In genomic region chr11:3971756-3972404, GRCh38 we compare ENCODE assay signal across 14 cellular contexts.
DNase-seq lines count a peak whose midpoint lies in the region; ATAC-seq and TF ChIP-seq lines count a peak whose summit lies in the region.
"Had no signal": no experiment of that assay in that cellular context is flagged by ENCODE, and none has a peak within 500 bp of the region (broad histone marks: within the 10 kb centered on the region; RNA-seq: fewer than 3 reads in every experiment).

No MANE protein-coding gene starts in this region.

- BruUV-seq in A673 (replicated peaks; lab: Mats Ljungman, UMichigan), result no TSS peak

- peak; percentile 58 for ATAC-seq in effector memory CD8-positive, alpha-beta T cell (replicated peaks)
- ATAC-seq: left lobe of liver; stimulated activated memory B cell treated with anti-CD40 and anti-IgM and Interleukin-4, amounts not matched to agents 10 μg/mL and 1 μg/mL and 100 μg/mL, for 72 hours had no signal

- no peaks in the 10 kb centered on the region for H3K9me3 Mint-ChIP-seq in effector memory CD8-positive, alpha-beta T cell
- H3K9me3 Mint-ChIP-seq: stimulated activated memory B cell treated with anti-CD40 and anti-IgM and Interleukin-4, amounts not matched to agents 10 μg/mL and 1 μg/mL and 100 μg/mL, for 72 hours had no signal

- no peaks in the 10 kb centered on the region for H3K27me3 Mint-ChIP-seq in effector memory CD8-positive, alpha-beta T cell
- H3K27me3 Mint-ChIP-seq: stimulated activated memory B cell treated with anti-CD40 and anti-IgM and Interleukin-4, amounts not matched to agents 10 μg/mL and 1 μg/mL and 100 μg/mL, for 72 hours had no signal

- H3K27ac ChIP-seq in osteoblast (ENCODE audit: low read depth, low read length), result no peak overlapping the region
- no peak overlapping the region for H3K27ac ChIP-seq in A673 (ENCODE audit: low read depth, low read length, poor library complexity, severe bottlenecking)

- no peak overlapping the region for H3K4me3 Mint-ChIP-seq in effector memory CD8-positive, alpha-beta T cell
- H3K4me3 Mint-ChIP-seq: stimulated activated memory B cell treated with anti-CD40 and anti-IgM and Interleukin-4, amounts not matched to agents 10 μg/mL and 1 μg/mL and 100 μg/mL, for 72 hours had no signal

- H3K36me3 Mint-ChIP-seq in effector memory CD8-positive, alpha-beta T cell (ENCODE audit: insufficient read depth), result peaks cover 3% of the 10 kb centered on the region

- peak overlapping the region in 1 of 2 donors; percentile 45 for H3K27ac Mint-ChIP-seq in effector memory CD8-positive, alpha-beta T cell
- H3K27ac Mint-ChIP-seq: stimulated activated memory B cell treated with anti-CD40 and anti-IgM and Interleukin-4, amounts not matched to agents 10 μg/mL and 1 μg/mL and 100 μg/mL, for 72 hours had no signal

- H3K4me1 Mint-ChIP-seq in effector memory CD8-positive, alpha-beta T cell (ENCODE audit: low read depth in 2 of 2), result peaks cover 45 to 64% of the 10 kb centered on the region in 2 donors

- no peaks in the 10 kb centered on the region for H4K20me1 ChIP-seq in osteoblast (ENCODE audit: insufficient read depth, low read length)

- no peaks in the 10 kb centered on the region for H3K36me3 ChIP-seq in osteoblast (ENCODE audit: insufficient read depth, low read length)
- no peaks in the 10 kb centered on the region for H3K36me3 ChIP-seq in A673 (ENCODE audit: insufficient read depth, low read length, poor library complexity, severe bottlenecking)

- no peaks in the 10 kb centered on the region for H3K79me2 ChIP-seq in osteoblast (ENCODE audit: insufficient read depth, low read length)

- DNase-seq in NOMO-1 treated with DMSO at 0.1 percent for 48 hours (lab: John Stamatoyannopoulos, UW; ENCODE audit: unreplicated experiment) (peak; percentile 18), NOMO-1 treated with dmso at 0.1 percent for 144 hours (lab: John Stamatoyannopoulos, UW; ENCODE audit: unreplicated experiment) (no peak), MV-4-11 (lab: John Stamatoyannopoulos, UW) (peak; percentile 5), osteoblast (ENCODE audit: insufficient read length, low spot score, missing footprints) (no peak), globus pallidus (ENCODE audit: low spot score) (no peak), A673 (ENCODE audit: low spot score) (no peak), NCI-H345 treated with DMSO at 0.1 percent for 48 hours (lab: John Stamatoyannopoulos, UW; ENCODE audit: unreplicated experiment) (no peak)
- DNase-seq in effector memory CD8-positive, alpha-beta T cell, result no peak
- DNase-seq: anterior cingulate cortex, DND-41, NCI-H82, nucleus accumbens had no signal

- H3K4me3 ChIP-seq in osteoblast (ENCODE audit: insufficient read depth, low read length), result no peak overlapping the region
- H3K4me3 ChIP-seq in A673 (ENCODE audit: low read depth, low read length, poor library complexity, severe bottlenecking), result no peak overlapping the region

- H3K4me2 ChIP-seq in osteoblast (ENCODE audit: insufficient read depth, low read length), result no peak overlapping the region

- TF ChIP-seq CTCF in osteoblast (IDR thresholded peaks at IDR 0.05; ENCODE audit: extremely low read depth, low read depth, low read length) (peak; percentile 48), A673 (conservative IDR thresholded peaks at IDR 0.05; ENCODE audit: low read depth, low read length) (no peak)

- POLR2A ChIA-PET in A673 (lab: Charles Lee; ENCODE audit: low non-redundant PET), result no interaction called here

- H3K4me1 ChIP-seq in osteoblast (ENCODE audit: insufficient read depth, low read length), result no peaks in the 10 kb centered on the region
- H3K4me1 ChIP-seq in A673 (ENCODE audit: insufficient read depth, low read length, poor library complexity, severe bottlenecking), result no peaks in the 10 kb centered on the region

- no peaks in the 10 kb centered on the region for H3K27me3 ChIP-seq in osteoblast (ENCODE audit: insufficient read depth, low read length)
- no peaks in the 10 kb centered on the region for H3K27me3 ChIP-seq in A673 (replicated peaks; ENCODE audit: insufficient read depth, low read depth, low read length, poor library complexity)

- intact Hi-C loops in A673 (cut with micrococcal nuclease; ENCODE audit: unreplicated experiment), result no loop called here

- H3K9me3 ChIP-seq in osteoblast (ENCODE audit: low read depth, low read length), result no peaks in the 10 kb centered on the region
- no peaks in the 10 kb centered on the region for H3K9me3 ChIP-seq in A673 (ENCODE audit: low read depth, low read length, poor library complexity, severe bottlenecking)

- CTCF ChIA-PET in A673 (lab: Charles Lee), result no interaction called here

- H2AFZ ChIP-seq in osteoblast (ENCODE audit: low read length), result no peak overlapping the region

Comparison
In these comparisons a context has a peak if more than half of its experiments do, and no peak if none do; other contexts are left out.
1. DNase-seq: peak in NOMO-1 treated with DMSO at 0.1 percent for 48 hours (single experiment) and MV-4-11 (single experiment); none in NOMO-1 treated with dmso at 0.1 percent for 144 hours (single experiment), effector memory CD8-positive, alpha-beta T cell (0 of 3), osteoblast (single experiment), globus pallidus (single experiment), A673 (single experiment) and NCI-H345 treated with DMSO at 0.1 percent for 48 hours (single experiment).